Comparison of ENCODE assay signal across 1 cellular context in the genomic region with DNA sequence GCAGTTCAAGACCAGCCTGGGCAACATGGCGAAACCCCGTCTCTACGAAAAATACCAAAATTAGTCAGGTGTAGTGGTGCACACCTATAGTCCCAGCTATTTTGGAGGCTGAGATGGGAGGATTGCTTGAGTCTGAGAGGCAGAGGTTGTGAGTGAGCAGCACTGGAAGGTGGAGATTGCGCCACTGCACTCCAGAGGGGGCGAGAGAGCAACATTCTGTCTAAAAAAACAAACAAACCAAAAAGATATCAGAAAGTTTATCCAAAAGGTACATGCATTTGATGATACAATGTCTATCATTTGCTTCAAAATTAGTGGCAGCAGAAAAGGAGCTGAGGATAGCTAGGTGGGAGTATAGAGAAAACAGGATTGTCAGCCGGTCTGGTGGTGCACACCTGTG.
A peak's percentile ranks its signal among the peaks of the same experiment; 100 is the strongest.
TF ChIP-seq lines count a peak whose summit lies in the region.

No MANE protein-coding gene starts in this region.

TF ChIP-seq in HepG2, 621 proteins besides CTCF, POLR2A, EP300 and RAD21:
- no peak for TF ChIP-seq ZNF879 (CRISPR knock-in tag; IDR thresholded peaks at IDR 0.05)
- no peak for TF ChIP-seq ARID2 (CRISPR knock-in tag; IDR thresholded peaks at IDR 0.05; ENCODE audit: borderline replicate concordance)
- TF ChIP-seq CEBPB (IDR thresholded peaks at IDR 0.05; ENCODE audit: borderline replicate concordance, low read depth, low read length) = peak; percentile 65; the same call in 1 of the 2 replicates
- TF ChIP-seq RCOR2 (CRISPR knock-in tag; IDR thresholded peaks at IDR 0.05) = 0 out of 2 replicates have a peak, but pooled peaks have one; percentile 24
- no peak for TF ChIP-seq RBM39 (IDR thresholded peaks at IDR 0.05; ENCODE audit: low read depth, low read length, poor library complexity, severe bottlenecking)
- TF ChIP-seq SMC3 (IDR thresholded peaks at IDR 0.05; ENCODE audit: low read length) = peak; percentile 33; the same call in 1 of the 2 replicates
- no peak for TF ChIP-seq NFRKB (IDR thresholded peaks at IDR 0.05)
- TF ChIP-seq KDM2A (CRISPR knock-in tag; IDR thresholded peaks at IDR 0.05; ENCODE audit: borderline replicate concordance, low read depth) = no peak
- TF ChIP-seq PAF1 (CRISPR knock-in tag; IDR thresholded peaks at IDR 0.05) = no peak
- no peak for TF ChIP-seq KLF9 (CRISPR knock-in tag; IDR thresholded peaks at IDR 0.05; ENCODE audit: low read depth)
- TF ChIP-seq, protein P1, sequence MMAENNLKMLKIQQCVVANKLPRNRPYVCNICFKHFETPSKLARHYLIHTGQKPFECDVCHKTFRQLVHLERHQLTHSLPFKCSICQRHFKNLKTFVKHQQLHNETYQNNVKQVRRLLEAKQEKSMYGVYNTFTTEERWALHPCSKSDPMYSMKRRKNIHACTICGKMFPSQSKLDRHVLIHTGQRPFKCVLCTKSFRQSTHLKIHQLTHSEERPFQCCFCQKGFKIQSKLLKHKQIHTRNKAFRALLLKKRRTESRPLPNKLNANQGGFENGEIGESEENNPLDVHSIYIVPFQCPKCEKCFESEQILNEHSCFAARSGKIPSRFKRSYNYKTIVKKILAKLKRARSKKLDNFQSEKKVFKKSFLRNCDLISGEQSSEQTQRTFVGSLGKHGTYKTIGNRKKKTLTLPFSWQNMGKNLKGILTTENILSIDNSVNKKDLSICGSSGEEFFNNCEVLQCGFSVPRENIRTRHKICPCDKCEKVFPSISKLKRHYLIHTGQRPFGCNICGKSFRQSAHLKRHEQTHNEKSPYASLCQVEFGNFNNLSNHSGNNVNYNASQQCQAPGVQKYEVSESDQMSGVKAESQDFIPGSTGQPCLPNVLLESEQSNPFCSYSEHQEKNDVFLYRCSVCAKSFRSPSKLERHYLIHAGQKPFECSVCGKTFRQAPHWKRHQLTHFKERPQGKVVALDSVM (CRISPR knock-in tag; IDR thresholded peaks at IDR 0.05) = peak; percentile 89
- TF ChIP-seq STAG1 (CRISPR knock-in tag; IDR thresholded peaks at IDR 0.05) = peak; percentile 41
- TF ChIP-seq ZNF101 (CRISPR knock-in tag; IDR thresholded peaks at IDR 0.05; ENCODE audit: borderline replicate concordance, low read depth) = no peak
- TF ChIP-seq, protein P2, sequence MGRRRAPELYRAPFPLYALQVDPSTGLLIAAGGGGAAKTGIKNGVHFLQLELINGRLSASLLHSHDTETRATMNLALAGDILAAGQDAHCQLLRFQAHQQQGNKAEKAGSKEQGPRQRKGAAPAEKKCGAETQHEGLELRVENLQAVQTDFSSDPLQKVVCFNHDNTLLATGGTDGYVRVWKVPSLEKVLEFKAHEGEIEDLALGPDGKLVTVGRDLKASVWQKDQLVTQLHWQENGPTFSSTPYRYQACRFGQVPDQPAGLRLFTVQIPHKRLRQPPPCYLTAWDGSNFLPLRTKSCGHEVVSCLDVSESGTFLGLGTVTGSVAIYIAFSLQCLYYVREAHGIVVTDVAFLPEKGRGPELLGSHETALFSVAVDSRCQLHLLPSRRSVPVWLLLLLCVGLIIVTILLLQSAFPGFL (CRISPR knock-in tag; IDR thresholded peaks at IDR 0.05) = no peak
- no peak for TF ChIP-seq ZSCAN20 (CRISPR knock-in tag; IDR thresholded peaks at IDR 0.05; ENCODE audit: borderline replicate concordance)
- no peak for TF ChIP-seq KLF11 (CRISPR knock-in tag; IDR thresholded peaks at IDR 0.05)
- TF ChIP-seq TBP (CRISPR knock-in tag; IDR thresholded peaks at IDR 0.05) = no peak
- TF ChIP-seq TMF1 (CRISPR knock-in tag; IDR thresholded peaks at IDR 0.05; ENCODE audit: low read depth) = no peak
- no peak for TF ChIP-seq HNRNPUL1 (IDR thresholded peaks at IDR 0.05; ENCODE audit: low read depth, low read length)
- peak; percentile 56; the same call in 1 of the 2 replicates for TF ChIP-seq ZMYM3 (CRISPR knock-in tag; IDR thresholded peaks at IDR 0.05)
- TF ChIP-seq, protein P3, sequence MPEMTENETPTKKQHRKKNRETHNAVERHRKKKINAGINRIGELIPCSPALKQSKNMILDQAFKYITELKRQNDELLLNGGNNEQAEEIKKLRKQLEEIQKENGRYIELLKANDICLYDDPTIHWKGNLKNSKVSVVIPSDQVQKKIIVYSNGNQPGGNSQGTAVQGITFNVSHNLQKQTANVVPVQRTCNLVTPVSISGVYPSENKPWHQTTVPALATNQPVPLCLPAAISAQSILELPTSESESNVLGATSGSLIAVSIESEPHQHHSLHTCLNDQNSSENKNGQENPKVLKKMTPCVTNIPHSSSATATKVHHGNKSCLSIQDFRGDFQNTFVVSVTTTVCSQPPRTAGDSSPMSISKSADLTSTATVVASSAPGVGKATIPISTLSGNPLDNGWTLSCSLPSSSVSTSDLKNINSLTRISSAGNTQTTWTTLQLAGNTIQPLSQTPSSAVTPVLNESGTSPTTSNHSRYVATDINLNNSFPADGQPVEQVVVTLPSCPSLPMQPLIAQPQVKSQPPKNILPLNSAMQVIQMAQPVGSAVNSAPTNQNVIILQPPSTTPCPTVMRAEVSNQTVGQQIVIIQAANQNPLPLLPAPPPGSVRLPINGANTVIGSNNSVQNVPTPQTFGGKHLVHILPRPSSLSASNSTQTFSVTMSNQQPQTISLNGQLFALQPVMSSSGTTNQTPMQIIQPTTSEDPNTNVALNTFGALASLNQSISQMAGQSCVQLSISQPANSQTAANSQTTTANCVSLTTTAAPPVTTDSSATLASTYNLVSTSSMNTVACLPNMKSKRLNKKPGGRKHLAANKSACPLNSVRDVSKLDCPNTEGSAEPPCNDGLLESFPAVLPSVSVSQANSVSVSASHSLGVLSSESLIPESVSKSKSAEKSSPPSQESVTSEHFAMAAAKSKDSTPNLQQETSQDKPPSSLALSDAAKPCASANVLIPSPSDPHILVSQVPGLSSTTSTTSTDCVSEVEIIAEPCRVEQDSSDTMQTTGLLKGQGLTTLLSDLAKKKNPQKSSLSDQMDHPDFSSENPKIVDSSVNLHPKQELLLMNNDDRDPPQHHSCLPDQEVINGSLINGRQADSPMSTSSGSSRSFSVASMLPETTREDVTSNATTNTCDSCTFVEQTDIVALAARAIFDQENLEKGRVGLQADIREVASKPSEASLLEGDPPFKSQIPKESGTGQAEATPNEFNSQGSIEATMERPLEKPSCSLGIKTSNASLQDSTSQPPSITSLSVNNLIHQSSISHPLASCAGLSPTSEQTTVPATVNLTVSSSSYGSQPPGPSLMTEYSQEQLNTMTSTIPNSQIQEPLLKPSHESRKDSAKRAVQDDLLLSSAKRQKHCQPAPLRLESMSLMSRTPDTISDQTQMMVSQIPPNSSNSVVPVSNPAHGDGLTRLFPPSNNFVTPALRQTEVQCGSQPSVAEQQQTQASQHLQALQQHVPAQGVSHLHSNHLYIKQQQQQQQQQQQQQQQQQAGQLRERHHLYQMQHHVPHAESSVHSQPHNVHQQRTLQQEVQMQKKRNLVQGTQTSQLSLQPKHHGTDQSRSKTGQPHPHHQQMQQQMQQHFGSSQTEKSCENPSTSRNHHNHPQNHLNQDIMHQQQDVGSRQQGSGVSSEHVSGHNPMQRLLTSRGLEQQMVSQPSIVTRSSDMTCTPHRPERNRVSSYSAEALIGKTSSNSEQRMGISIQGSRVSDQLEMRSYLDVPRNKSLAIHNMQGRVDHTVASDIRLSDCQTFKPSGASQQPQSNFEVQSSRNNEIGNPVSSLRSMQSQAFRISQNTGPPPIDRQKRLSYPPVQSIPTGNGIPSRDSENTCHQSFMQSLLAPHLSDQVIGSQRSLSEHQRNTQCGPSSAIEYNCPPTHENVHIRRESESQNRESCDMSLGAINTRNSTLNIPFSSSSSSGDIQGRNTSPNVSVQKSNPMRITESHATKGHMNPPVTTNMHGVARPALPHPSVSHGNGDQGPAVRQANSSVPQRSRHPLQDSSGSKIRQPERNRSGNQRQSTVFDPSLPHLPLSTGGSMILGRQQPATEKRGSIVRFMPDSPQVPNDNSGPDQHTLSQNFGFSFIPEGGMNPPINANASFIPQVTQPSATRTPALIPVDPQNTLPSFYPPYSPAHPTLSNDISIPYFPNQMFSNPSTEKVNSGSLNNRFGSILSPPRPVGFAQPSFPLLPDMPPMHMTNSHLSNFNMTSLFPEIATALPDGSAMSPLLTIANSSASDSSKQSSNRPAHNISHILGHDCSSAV (CRISPR knock-in tag; IDR thresholded peaks at IDR 0.05; ENCODE audit: borderline replicate concordance) = no peak
- TF ChIP-seq ZNF33B (CRISPR knock-in tag; IDR thresholded peaks at IDR 0.05) = no peak
- TF ChIP-seq IKZF4 (CRISPR knock-in tag; IDR thresholded peaks at IDR 0.05; ENCODE audit: borderline replicate concordance, low read depth, not compliant biosample characterization) = no peak
- TF ChIP-seq CEBPG (CRISPR knock-in tag; IDR thresholded peaks at IDR 0.05) = peak; percentile 67
- no peak for TF ChIP-seq ZBTB21 (CRISPR knock-in tag; IDR thresholded peaks at IDR 0.05)
- TF ChIP-seq, protein P4, sequence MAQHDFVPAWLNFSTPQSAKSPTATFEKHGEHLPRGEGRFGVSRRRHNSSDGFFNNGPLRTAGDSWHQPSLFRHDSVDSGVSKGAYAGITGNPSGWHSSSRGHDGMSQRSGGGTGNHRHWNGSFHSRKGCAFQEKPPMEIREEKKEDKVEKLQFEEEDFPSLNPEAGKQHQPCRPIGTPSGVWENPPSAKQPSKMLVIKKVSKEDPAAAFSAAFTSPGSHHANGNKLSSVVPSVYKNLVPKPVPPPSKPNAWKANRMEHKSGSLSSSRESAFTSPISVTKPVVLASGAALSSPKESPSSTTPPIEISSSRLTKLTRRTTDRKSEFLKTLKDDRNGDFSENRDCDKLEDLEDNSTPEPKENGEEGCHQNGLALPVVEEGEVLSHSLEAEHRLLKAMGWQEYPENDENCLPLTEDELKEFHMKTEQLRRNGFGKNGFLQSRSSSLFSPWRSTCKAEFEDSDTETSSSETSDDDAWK (CRISPR knock-in tag; IDR thresholded peaks at IDR 0.05) = no peak
- TF ChIP-seq HNRNPK (IDR thresholded peaks at IDR 0.05; ENCODE audit: low read depth, low read length, poor library complexity, severe bottlenecking) = no peak
- TF ChIP-seq ZNF724P (CRISPR knock-in tag; IDR thresholded peaks at IDR 0.05; ENCODE audit: borderline replicate concordance) = no peak
- no peak for TF ChIP-seq NFKB2 (CRISPR knock-in tag; IDR thresholded peaks at IDR 0.05; ENCODE audit: borderline replicate concordance)
- peak; percentile 57; the same call in 1 of the 2 replicates for TF ChIP-seq ZNF460 (CRISPR knock-in tag; IDR thresholded peaks at IDR 0.05; ENCODE audit: borderline replicate concordance)
- TF ChIP-seq, protein P5, sequence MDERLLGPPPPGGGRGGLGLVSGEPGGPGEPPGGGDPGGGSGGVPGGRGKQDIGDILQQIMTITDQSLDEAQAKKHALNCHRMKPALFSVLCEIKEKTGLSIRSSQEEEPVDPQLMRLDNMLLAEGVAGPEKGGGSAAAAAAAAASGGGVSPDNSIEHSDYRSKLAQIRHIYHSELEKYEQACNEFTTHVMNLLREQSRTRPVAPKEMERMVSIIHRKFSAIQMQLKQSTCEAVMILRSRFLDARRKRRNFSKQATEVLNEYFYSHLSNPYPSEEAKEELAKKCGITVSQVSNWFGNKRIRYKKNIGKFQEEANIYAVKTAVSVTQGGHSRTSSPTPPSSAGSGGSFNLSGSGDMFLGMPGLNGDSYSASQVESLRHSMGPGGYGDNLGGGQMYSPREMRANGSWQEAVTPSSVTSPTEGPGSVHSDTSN (CRISPR knock-in tag; IDR thresholded peaks at IDR 0.05) = no peak
- TF ChIP-seq ZNF780A (CRISPR knock-in tag; IDR thresholded peaks at IDR 0.05) = no peak
- TF ChIP-seq FOXA3 (CRISPR knock-in tag; IDR thresholded peaks at IDR 0.05) = no peak
